ENCODE assay signal across 1 cellular context in the genomic region with DNA sequence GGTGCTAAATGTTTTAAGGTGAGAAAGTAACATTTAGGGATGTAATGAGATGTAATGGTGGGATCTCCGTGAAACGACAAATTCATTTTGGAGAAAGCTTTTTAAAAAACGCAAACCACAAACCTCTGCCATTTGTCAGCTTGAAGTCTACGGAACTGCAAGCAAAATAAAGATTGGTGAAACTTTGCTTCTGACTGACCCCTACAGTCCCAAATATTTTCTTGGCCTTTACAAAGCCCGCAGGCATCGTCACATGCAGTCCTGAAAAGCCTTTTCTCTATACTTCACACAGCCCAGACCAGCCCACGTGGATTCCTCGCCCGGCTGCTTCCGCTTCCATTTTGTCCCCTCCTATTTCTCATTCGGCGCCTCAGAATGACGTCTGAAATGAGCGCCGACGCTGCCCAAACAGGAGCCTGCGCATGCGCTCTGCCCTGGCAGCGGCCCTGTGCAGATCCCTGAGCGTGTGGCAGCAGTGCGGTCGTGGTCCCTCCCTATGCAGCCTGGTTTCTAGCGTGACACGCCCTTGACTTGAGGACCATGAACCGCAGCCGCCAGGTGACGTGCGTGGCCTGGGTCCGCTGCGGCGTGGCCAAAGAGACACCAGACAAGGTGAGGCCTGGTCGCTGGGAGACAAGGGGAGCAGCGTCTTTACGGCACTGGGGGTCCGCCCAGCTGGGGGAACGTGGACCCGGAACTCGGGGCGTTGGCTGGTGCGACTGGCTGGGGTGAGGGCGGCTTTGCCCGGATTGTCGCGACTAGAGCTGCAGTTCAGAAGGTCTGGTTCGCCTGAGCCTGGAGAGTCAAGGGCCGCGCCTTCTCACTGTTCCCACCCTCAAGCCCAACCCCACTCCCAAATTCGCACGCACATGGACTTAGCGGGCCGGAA.
TF ChIP-seq lines count a peak whose summit lies in the region.

A gene (plus strand): TSS at position 440 of the 889 bp plus-strand sequence. CDS start 101 bp downstream, at position 541.

TF ChIP-seq in SK-N-SH treated with all-trans-retinoic acid at 6 μM for 48 hours, 23 proteins besides CTCF, POLR2A, EP300 and RAD21 (continued from another document):
- TF ChIP-seq, protein P1, sequence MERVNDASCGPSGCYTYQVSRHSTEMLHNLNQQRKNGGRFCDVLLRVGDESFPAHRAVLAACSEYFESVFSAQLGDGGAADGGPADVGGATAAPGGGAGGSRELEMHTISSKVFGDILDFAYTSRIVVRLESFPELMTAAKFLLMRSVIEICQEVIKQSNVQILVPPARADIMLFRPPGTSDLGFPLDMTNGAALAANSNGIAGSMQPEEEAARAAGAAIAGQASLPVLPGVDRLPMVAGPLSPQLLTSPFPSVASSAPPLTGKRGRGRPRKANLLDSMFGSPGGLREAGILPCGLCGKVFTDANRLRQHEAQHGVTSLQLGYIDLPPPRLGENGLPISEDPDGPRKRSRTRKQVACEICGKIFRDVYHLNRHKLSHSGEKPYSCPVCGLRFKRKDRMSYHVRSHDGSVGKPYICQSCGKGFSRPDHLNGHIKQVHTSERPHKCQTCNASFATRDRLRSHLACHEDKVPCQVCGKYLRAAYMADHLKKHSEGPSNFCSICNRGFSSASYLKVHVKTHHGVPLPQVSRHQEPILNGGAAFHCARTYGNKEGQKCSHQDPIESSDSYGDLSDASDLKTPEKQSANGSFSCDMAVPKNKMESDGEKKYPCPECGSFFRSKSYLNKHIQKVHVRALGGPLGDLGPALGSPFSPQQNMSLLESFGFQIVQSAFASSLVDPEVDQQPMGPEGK (CRISPR knock-in tag; IDR thresholded peaks at IDR 0.05; ENCODE audit: borderline replicate concordance) = no peak
- TF ChIP-seq ZNF565 (CRISPR knock-in tag; conservative IDR thresholded peaks at IDR 0.05; ENCODE audit: low read depth) (no peak), ZNF70 (CRISPR knock-in tag; IDR thresholded peaks at IDR 0.05) (no peak), ZFP30 (CRISPR knock-in tag; IDR thresholded peaks at IDR 0.05) (no peak)
TF ChIP-seq in SK-N-SH treated with all-trans-retinoic acid at 6 μM for 48 hours: peak in this region for 0.
